Comparison of ENCODE assay signal across 9 cellular contexts in genomic region chr19:35141627-35142401, GRCh38. TPM values are rescaled to one million over a fixed set of nuclear protein-coding genes. Genes with fewer than 3 reads are reported as not detected.
DNase-seq lines count a peak whose midpoint lies in the region; ATAC-seq and TF ChIP-seq lines count a peak whose summit lies in the region.
"Had no signal": no experiment of that assay in that cellular context is flagged by ENCODE, and none has a peak within 500 bp of the region (broad histone marks: within the 10 kb centered on the region; RNA-seq: fewer than 3 reads in every experiment).

No MANE protein-coding gene starts in this region.

- no peak for TF ChIP-seq CTCF in endothelial cell (IDR thresholded peaks at IDR 0.05; ENCODE audit: unreplicated experiment)

- DNase-seq in NCI-H2029 (lab: John Stamatoyannopoulos, UW) (peak; percentile 39), NCI-H2029 treated with DMSO at 0.1 percent for 48 hours (lab: John Stamatoyannopoulos, UW) (no peak), OCI-M1 (lab: John Stamatoyannopoulos, UW) (peak; percentile 75), endothelial cell (ENCODE audit: low spot score) (no peak), NCI-H128 (lab: John Stamatoyannopoulos, UW; ENCODE audit: unreplicated experiment) (no peak), Kasumi-1 (lab: John Stamatoyannopoulos, UW) (no peak)
- peak in 4 of 6 experiments; percentile 4 to 71 (median 20) for DNase-seq in stimulated activated naive CD4-positive, alpha-beta T cell (lab: John Stamatoyannopoulos, UW)

- H3K9me3 Mint-ChIP-seq in endothelial cell (ENCODE audit: unreplicated experiment) = no peaks in the 10 kb centered on the region

- H3K4me1 Mint-ChIP-seq in endothelial cell (ENCODE audit: unreplicated experiment) = peaks cover 5% of the 10 kb centered on the region

- ATAC-seq in GM21576 (IDR thresholded peaks at IDR 0.05; ENCODE audit: unreplicated experiment) = no peak

- peaks cover 10% of the 10 kb centered on the region for H3K27me3 Mint-ChIP-seq in endothelial cell (ENCODE audit: unreplicated experiment)

- H3K36me3 Mint-ChIP-seq in endothelial cell (ENCODE audit: low read depth, unreplicated experiment) = no peaks in the 10 kb centered on the region

- peak overlapping the region; percentile 42 for H3K4me3 Mint-ChIP-seq in endothelial cell (ENCODE audit: unreplicated experiment)

- no peak overlapping the region for H3K27ac Mint-ChIP-seq in endothelial cell (ENCODE audit: unreplicated experiment)

RNA-seq across cellular contexts. Expression of gene FXYD7, which starts 1.2 kb away (rescaled TPM):
- total RNA-seq in endothelial cell (ENCODE audit: unreplicated experiment) = 0.67 TPM
- total RNA-seq: NCI-H460 had no signal

RNA-seq across cellular contexts. Expression of gene FXYD1, which starts 3.2 kb away (rescaled TPM):
- not detected for total RNA-seq in endothelial cell (ENCODE audit: unreplicated experiment)
- total RNA-seq: NCI-H460 had no signal

RNA-seq across cellular contexts. Expression of gene LGI4, which starts 7.0 kb away (rescaled TPM):
- 0.10 TPM for total RNA-seq in endothelial cell (ENCODE audit: unreplicated experiment)

RNA-seq across cellular contexts. Expression of gene FXYD5, which starts 12.7 kb away (rescaled TPM):
- 78.7 TPM for total RNA-seq in endothelial cell (ENCODE audit: unreplicated experiment)

RNA-seq across cellular contexts. Expression of gene FXYD3, which starts 26.2 kb away (rescaled TPM):
- not detected for total RNA-seq in endothelial cell (ENCODE audit: unreplicated experiment)
- total RNA-seq: NCI-H460 had no signal

Comparison
In these comparisons a context has a peak if more than half of its experiments do, and no peak if none do; other contexts are left out.
1. DNase-seq: peak in NCI-H2029 (single experiment), OCI-M1 (single experiment) and stimulated activated naive CD4-positive, alpha-beta T cell (4 of 6); none in NCI-H2029 treated with DMSO at 0.1 percent for 48 hours (single experiment), endothelial cell (single experiment), NCI-H128 (single experiment) and Kasumi-1 (0 of 2).